7 cellular contexts compared by ENCODE assay signal in genomic region chr1:31010081-31010989, GRCh38. TPM values are rescaled to one million over a fixed set of nuclear protein-coding genes. Genes with fewer than 3 reads are reported as not detected.
DNase-seq lines count a peak whose midpoint lies in the region; ATAC-seq and TF ChIP-seq lines count a peak whose summit lies in the region.

No MANE protein-coding gene starts in this region.

- H3K36me3 ChIP-seq in smooth muscle cell (ENCODE audit: low read depth), result peaks cover 6% of the 10 kb centered on the region
- peaks cover 0 to 6% (median 3%) of the 10 kb centered on the region in 4 donors for H3K36me3 ChIP-seq in esophagus muscularis mucosa
- H3K36me3 ChIP-seq in sigmoid colon, result peaks cover 0 to 10% (median 5%) of the 10 kb centered on the region in 4 donors

- H3K9me3 ChIP-seq in smooth muscle cell (replicated peaks; ENCODE audit: low read depth), result no peaks in the 10 kb centered on the region
- no peaks in the 10 kb centered on the region for H3K9me3 ChIP-seq in esophagus muscularis mucosa
- no peaks in the 10 kb centered on the region for H3K9me3 ChIP-seq in sigmoid colon

- H3K79me2 ChIP-seq in smooth muscle cell (ENCODE audit: low read depth), result peaks cover 92% of the 10 kb centered on the region

- intact Hi-C loops in esophagus muscularis mucosa (cut with DNase I) (no loop called here), sigmoid colon (cut with DNase I) (no loop called here)

- TF ChIP-seq POLR2A in esophagus muscularis mucosa (IDR thresholded peaks at IDR 0.05; ENCODE audit: low read depth), result no peak
- TF ChIP-seq POLR2A in sigmoid colon (IDR thresholded peaks at IDR 0.05), result no peak

- TF ChIP-seq CTCF in smooth muscle cell (IDR thresholded peaks at IDR 0.05; ENCODE audit: borderline replicate concordance, insufficient read depth, poor library complexity, severe bottlenecking) (no peak), esophagus muscularis mucosa (IDR thresholded peaks at IDR 0.05) (no peak), sigmoid colon (IDR thresholded peaks at IDR 0.05) (no peak)

- peak overlapping the region; percentile 92 for H3K27ac ChIP-seq in smooth muscle cell (ENCODE audit: low read depth)
- H3K27ac ChIP-seq in esophagus muscularis mucosa (replicated peaks in 1 of 4), result no peak overlapping the region
- no peak overlapping the region for H3K27ac ChIP-seq in sigmoid colon

- 68% methylated on average over 6 of the region's 6 CpGs for WGBS in smooth muscle cell (ENCODE audit: low lambda C conversion rate)
- 84% methylated on average over 6 of the region's 6 CpGs for WGBS in esophagus muscularis mucosa
- 49 to 68% methylated on average over 6 of the region's 6 CpGs for WGBS in sigmoid colon, 2 donors

- H3K4me1 ChIP-seq in smooth muscle cell (ENCODE audit: low read depth) (peaks cover 35% of the 10 kb centered on the region), esophagus muscularis mucosa (peaks cover 57 to 84% (median 78%) of the 10 kb centered on the region in 4 donors), sigmoid colon (peaks cover 0 to 77% (median 57%) of the 10 kb centered on the region in 4 donors)

- H3F3A ChIP-seq in smooth muscle cell (ENCODE audit: low read depth), result peaks cover 35% of the 10 kb centered on the region

- peaks cover 100% of the 10 kb centered on the region for H4K20me1 ChIP-seq in smooth muscle cell (ENCODE audit: low read depth)

- peak overlapping the region; percentile 61 for H3K9ac ChIP-seq in smooth muscle cell (ENCODE audit: low read depth)

- peak overlapping the region; percentile 60 for H3K4me2 ChIP-seq in smooth muscle cell

- no peak overlapping the region for H3K4me3 ChIP-seq in smooth muscle cell
- H3K4me3 ChIP-seq in esophagus muscularis mucosa, result no peak overlapping the region
- H3K4me3 ChIP-seq in sigmoid colon, result no peak overlapping the region

- DNase-seq in amniotic epithelial cell (ENCODE audit: low read depth), result peak; percentile 71
- DNase-seq in smooth muscle cell (lab: John Stamatoyannopoulos, UW; ENCODE audit: unreplicated experiment), result no peak
- no peak for DNase-seq in esophagus muscularis mucosa (ENCODE audit: extremely low spot score)
- no peak for DNase-seq in sigmoid colon
- no peak for DNase-seq in NOMO-1 treated with dmso at 0.1 percent for 144 hours (lab: John Stamatoyannopoulos, UW; ENCODE audit: unreplicated experiment)

- no peak for TF ChIP-seq EP300 in esophagus muscularis mucosa (IDR thresholded peaks at IDR 0.05)
- no peak for TF ChIP-seq EP300 in sigmoid colon (IDR thresholded peaks at IDR 0.05)

- ATAC-seq in GM18870 (IDR thresholded peaks at IDR 0.05; ENCODE audit: unreplicated experiment) (peak; percentile 46), HG02973 (IDR thresholded peaks at IDR 0.05; ENCODE audit: unreplicated experiment) (peak; percentile 61)

- H3K27me3 ChIP-seq in smooth muscle cell (ENCODE audit: low read depth) (no peaks in the 10 kb centered on the region), esophagus muscularis mucosa (no peaks in the 10 kb centered on the region), sigmoid colon (no peaks in the 10 kb centered on the region)

- H2AFZ ChIP-seq in smooth muscle cell (ENCODE audit: low read depth), result no peak overlapping the region

RNA-seq across cellular contexts. Expression of gene PUM1, which starts 55.2 kb away (rescaled TPM):
- total RNA-seq in smooth muscle cell, result 78.2 and 79.6 TPM in 2 replicates
- 49.0 and 54.0 TPM in 2 replicates for polyA plus RNA-seq in smooth muscle cell
- 100 to 1,000 TPM in 1 of 4 donors, 10 to 100 TPM in 3; 71.7 to 112 (median 83.0) TPM for total RNA-seq in esophagus muscularis mucosa
- 10 to 100 TPM; 66.4 to 89.5 (median 70.4) TPM for total RNA-seq in sigmoid colon
- 10 to 100 TPM; 16.9 to 41.3 (median 17.4) TPM for polyA plus RNA-seq in sigmoid colon
